Comparison of ENCODE assay signal across 33 cellular contexts in the genomic region with DNA sequence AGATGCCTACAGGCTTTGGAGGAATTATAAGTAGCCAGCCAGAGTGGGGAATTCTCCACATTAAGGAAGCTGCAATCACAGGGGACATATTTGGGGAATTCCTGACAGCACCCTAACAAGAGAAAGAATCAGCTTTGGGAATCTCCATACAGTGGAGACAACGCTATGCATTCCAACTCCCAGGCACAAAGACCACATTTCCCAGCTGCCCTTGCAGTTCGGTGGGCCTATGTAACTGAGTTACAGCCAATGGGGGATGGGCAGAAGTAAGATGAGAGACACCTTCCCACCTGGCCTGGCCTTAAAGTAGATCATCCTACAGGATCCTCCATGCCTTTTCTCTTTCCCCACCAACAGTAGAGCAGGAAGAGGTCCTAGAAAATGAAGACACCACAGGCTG. TPM values are rescaled to one million over a fixed set of nuclear protein-coding genes. Genes with fewer than 3 reads are reported as not detected.
"Had no signal": no experiment of that assay in that cellular context is flagged by ENCODE, and none has a peak within 500 bp of the region (broad histone marks: within the 10 kb centered on the region; RNA-seq: fewer than 3 reads in every experiment).

No MANE protein-coding gene starts in this region.

- H3K4me1 ChIP-seq: gastrocnemius medialis, lower lobe of right lung, pancreas, right atrium auricular region, testis, tibial artery had no signal

- H3K27ac ChIP-seq: dorsolateral prefrontal cortex, epithelial cell of prostate, gastrocnemius medialis, lower lobe of right lung, neutrophil, pancreas, right atrium auricular region, testis, tibial artery had no signal

- H3K36me3 Mint-ChIP-seq: natural killer cell; stimulated activated memory B cell treated with anti-CD40 and anti-IgM and Interleukin-4, amounts not matched to agents 10 μg/mL and 1 μg/mL and 100 μg/mL, for 72 hours; type B pancreatic cell had no signal

- H3K27ac Mint-ChIP-seq: natural killer cell; stimulated activated memory B cell treated with anti-CD40 and anti-IgM and Interleukin-4, amounts not matched to agents 10 μg/mL and 1 μg/mL and 100 μg/mL, for 72 hours; type B pancreatic cell had no signal

- ATAC-seq: esophagus mucosa; gastrocnemius medialis; left ventricle myocardium superior; lower lobe of right lung; natural killer cell; pancreas; sciatic nerve; stimulated activated memory B cell treated with anti-CD40 and anti-IgM and Interleukin-4, amounts not matched to agents 10 μg/mL and 1 μg/mL and 100 μg/mL, for 72 hours; stimulated activated naive CD8-positive, alpha-beta T cell treated with anti-CD3 and anti-CD28 coated beads, Interleukin-15, Interleukin-2, amounts not matched to agents 100 U/mL and 50 U/mL, for 24 hours had no signal

- H3K27me3 ChIP-seq: dorsolateral prefrontal cortex, gastrocnemius medialis, neutrophil, pancreas, right atrium auricular region, testis, tibial artery had no signal

- H3K4me1 Mint-ChIP-seq: natural killer cell; stimulated activated memory B cell treated with anti-CD40 and anti-IgM and Interleukin-4, amounts not matched to agents 10 μg/mL and 1 μg/mL and 100 μg/mL, for 72 hours had no signal

- DNase-seq: dorsolateral prefrontal cortex; effector CD4-positive, alpha-beta T cell; foreskin fibroblast; gastrocnemius medialis; head of caudate nucleus; left ventricle myocardium superior; lower lobe of right lung; natural killer cell; pancreas; stimulated activated CD4-positive, alpha-beta T cell treated with anti-CD3 and anti-CD28 coated beads, Interleukin-12 subunit alpha, Interleukin-12 subunit beta, amount 100 ng/mL, for 4 hours; stimulated activated CD4-positive, alpha-beta T cell treated with anti-CD3 and anti-CD28 coated beads, Interleukin-2, amount 100 ng/mL, for 24 hours; stimulated activated CD4-positive, alpha-beta T cell treated with anti-CD3 and anti-CD28 coated beads, Interleukin-4, amount 100 ng/mL, for 4 hours; stimulated activated naive CD8-positive, alpha-beta T cell treated with anti-CD3 and anti-CD28 coated beads, Interleukin-15, Interleukin-2, amounts not matched to agents 100 U/mL and 50 U/mL, for 24 hours; substantia nigra; testis; tibial artery had no signal

- H3K4me3 Mint-ChIP-seq: natural killer cell; stimulated activated memory B cell treated with anti-CD40 and anti-IgM and Interleukin-4, amounts not matched to agents 10 μg/mL and 1 μg/mL and 100 μg/mL, for 72 hours; type B pancreatic cell had no signal

- H3K4me2 ChIP-seq: smooth muscle cell had no signal

- H3K4me3 ChIP-seq: dorsolateral prefrontal cortex, gastrocnemius medialis, lower lobe of right lung, pancreas, right atrium auricular region, smooth muscle cell, testis, tibial artery had no signal

- H3K27me3 Mint-ChIP-seq: stimulated activated memory B cell treated with anti-CD40 and anti-IgM and Interleukin-4, amounts not matched to agents 10 μg/mL and 1 μg/mL and 100 μg/mL, for 72 hours; type B pancreatic cell had no signal

- H3K36me3 ChIP-seq: gastrocnemius medialis, lower lobe of right lung, neutrophil, pancreas, right atrium auricular region, tibial artery had no signal

- H3K9me3 Mint-ChIP-seq: natural killer cell; stimulated activated memory B cell treated with anti-CD40 and anti-IgM and Interleukin-4, amounts not matched to agents 10 μg/mL and 1 μg/mL and 100 μg/mL, for 72 hours; type B pancreatic cell had no signal

- H3K9me3 ChIP-seq: gastrocnemius medialis, lower lobe of right lung, neutrophil, pancreas, right atrium auricular region, testis had no signal

RNA-seq across cellular contexts. Expression of gene CCKAR, which starts 43.4 kb away (rescaled TPM):
- total RNA-seq: cerebellum, esophagus mucosa, gastrocnemius medialis, glomerular endothelial cell, left ventricle myocardium superior, lower lobe of right lung, mesenteric fat pad, mononuclear cell, natural killer cell, omental fat pad, posterior vena cava, pulmonary artery endothelial cell, right atrium auricular region, sciatic nerve had no signal
- polyA plus RNA-seq: keratinocyte, neural cell, pancreas had no signal
